28 cellular contexts compared by ENCODE assay signal in the genomic region with DNA sequence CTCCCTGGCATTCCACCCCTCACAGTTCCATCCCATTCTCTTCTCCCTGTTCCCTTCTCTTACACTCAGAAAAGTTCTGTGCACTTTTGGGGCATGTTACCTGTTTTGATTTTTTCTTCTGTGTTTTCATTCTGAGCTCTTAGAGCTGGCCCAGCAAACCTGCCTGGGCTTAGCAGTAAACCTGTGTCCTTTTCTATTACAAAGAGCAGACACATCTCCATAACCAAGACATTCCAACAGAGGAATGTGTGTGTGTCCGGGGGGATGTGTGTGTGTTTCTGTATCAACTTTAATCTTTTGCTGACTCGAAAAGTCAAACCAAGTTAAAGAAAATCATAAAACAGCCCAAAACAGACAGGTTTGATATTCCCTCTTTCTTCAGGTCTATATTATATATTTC. TPM values are rescaled to one million over a fixed set of nuclear protein-coding genes. Genes with fewer than 3 reads are reported as not detected.
DNase-seq lines count a peak whose midpoint lies in the region; ATAC-seq, FAIRE-seq and TF ChIP-seq lines count a peak whose summit lies in the region.
"Had no signal": no experiment of that assay in that cellular context is flagged by ENCODE, and none has a peak within 500 bp of the region (broad histone marks: within the 10 kb centered on the region; RNA-seq: fewer than 3 reads in every experiment).

No MANE protein-coding gene starts in this region.

- H2AFZ ChIP-seq in HepG2 (ENCODE audit: low read length), result no peak overlapping the region

- WGBS in endodermal cell (ENCODE audit: insufficient coverage in 1 of 2, insufficient read length in 1 of 2), 2 experiments, result 50% methylated on average over 1 of the region's 2 CpGs; no CpG with 5 or more reads in 1 of the 2 experiments
- WGBS in HepG2 (ENCODE audit: low lambda C conversion rate), result 2% methylated on average over 2 of the region's 2 CpGs

- H3K4me1 Mint-ChIP-seq in endodermal cell (peaks cover 5% of the 10 kb centered on the region), mesothelial cell of epicardium (peaks cover 3% of the 10 kb centered on the region), osteocyte (ENCODE audit: unreplicated experiment) (no peaks in the 10 kb centered on the region)
- H3K4me1 Mint-ChIP-seq: CD4-positive, alpha-beta memory T cell had no signal

- TF ChIP-seq EP300 in HepG2 (IDR thresholded peaks at IDR 0.05; ENCODE audit: low read depth in 2 of 2, low read length in 2 of 2) (no peak), HepG2 (CRISPR knock-in tag; IDR thresholded peaks at IDR 0.05; ENCODE audit: borderline replicate concordance) (no peak)

- H3K79me2 ChIP-seq in HepG2 (ENCODE audit: insufficient read depth, low read length), result no peaks in the 10 kb centered on the region

- H3K27me3 Mint-ChIP-seq in endodermal cell (ENCODE audit: insufficient read depth) (peaks cover 24% of the 10 kb centered on the region), mesothelial cell of epicardium (ENCODE audit: low read depth) (peaks cover under 1% of the 10 kb centered on the region), osteocyte (ENCODE audit: unreplicated experiment) (peaks cover 42% of the 10 kb centered on the region)

- no peak overlapping the region for H3K4me3 ChIP-seq in HUES6 (ENCODE audit: low read depth, low read length)
- H3K4me3 ChIP-seq in endodermal cell (ENCODE audit: low read length), result no peak overlapping the region
- no peak overlapping the region for H3K4me3 ChIP-seq in HepG2 (replicated peaks in 1 of 3; ENCODE audit: insufficient read depth in 1 of 3, low read depth in 2 of 3, low read length in 3 of 3)
- H3K4me3 ChIP-seq: BLaER1 had no signal

- no peak for TF ChIP-seq POLR2A in HepG2 (IDR thresholded peaks at IDR 0.05; ENCODE audit: insufficient read depth in 1 of 2, low read depth in 2 of 2, low read length in 2 of 2)

- intact Hi-C loops in HepG2 (cut with micrococcal nuclease; ENCODE audit: unreplicated experiment), result no loop called here

- no peak for TF ChIP-seq CTCF in endodermal cell (conservative IDR thresholded peaks at IDR 0.05)
- no peak for TF ChIP-seq CTCF in HepG2 (CRISPR knock-in tag; IDR thresholded peaks at IDR 0.05)
- no peak for TF ChIP-seq CTCF in mesothelial cell of epicardium (IDR thresholded peaks at IDR 0.05; ENCODE audit: unreplicated experiment)
- no peak for TF ChIP-seq CTCF in osteocyte (IDR thresholded peaks at IDR 0.05)

- peaks cover 4% of the 10 kb centered on the region; the same call in 1 of the 2 replicates for H3K9me3 ChIP-seq in HUES6 (ENCODE audit: control insufficient read depth, insufficient read depth, low read depth, low read length)
- H3K9me3 ChIP-seq in endodermal cell (ENCODE audit: control insufficient read depth, low read length), result peaks cover under 1% of the 10 kb centered on the region
- H3K9me3 ChIP-seq in HepG2 (ENCODE audit: low read length), result no peaks in the 10 kb centered on the region
- H3K9me3 ChIP-seq: BLaER1, SK-N-SH had no signal

- in situ Hi-C loops in HepG2 (cut with HindIII; ENCODE audit: extremely low pct_ligation_motif_present, low pct_unique_long_range_greater_than_20kb), result no loop called here

- H3K9ac ChIP-seq in HUES6 (ENCODE audit: low read length) (peak overlapping the region; percentile 27), endodermal cell (ENCODE audit: extremely low read depth, low read length, poor library complexity, severe bottlenecking) (no peak overlapping the region), HepG2 (ENCODE audit: insufficient read depth, low read depth, low read length) (no peak overlapping the region)
- H3K9ac ChIP-seq: BLaER1, SK-N-SH had no signal

- CTCF ChIA-PET in HepG2 (lab: Yijun Ruan, JAX; ENCODE audit: low intra/inter-chr PET ratio, low total read pairs), result no interaction called here

- no peak for ATAC-seq in HepG2
- ATAC-seq: Panc1 had no signal

- H3K4me2 ChIP-seq in HepG2 (ENCODE audit: low read depth, low read length), result no peak overlapping the region
- H3K4me2 ChIP-seq: BLaER1, SK-N-SH had no signal

- H3K9me3 Mint-ChIP-seq in endodermal cell (peaks cover 4% of the 10 kb centered on the region), mesothelial cell of epicardium (peaks cover 10% of the 10 kb centered on the region), osteocyte (ENCODE audit: unreplicated experiment) (no peaks in the 10 kb centered on the region)
- H3K9me3 Mint-ChIP-seq: HFFc6 had no signal

- DNase-seq in ELF-1 (ENCODE audit: low read depth, low spot score) (peak; percentile 59), endodermal cell (no peak), iPS-NIHi11 (ENCODE audit: low spot score) (peak; percentile 64), HepG2 (ENCODE audit: low spot score) (no peak), mesothelial cell of epicardium (ENCODE audit: low spot score in 2 of 2, unreplicated experiment in 2 of 2) (no peak), KG1 (lab: John Stamatoyannopoulos, UW) (no peak), osteocyte (ENCODE audit: extremely low spot score, unreplicated experiment) (no peak)
- DNase-seq: ACHN; CD4-positive, alpha-beta memory T cell; DND-41; GDM1; HFFc6; IMR-90; NCI-H1105; NCI-H146; NCI-H2029 treated with DMSO at 0.1 percent for 48 hours; NCI-H226; NCI-H510A treated with DMSO at 0.1 percent for 48 hours; NCI-H748 treated with DMSO at 0.1 percent for 48 hours; NK-92 treated with Interleukin-12 subunit alpha and Interleukin-12 subunit beta, amount 100 ng/mL, for 24 hours; SIG-M5; SK-N-SH had no signal

- peak overlapping the region; percentile 60; the same call in 1 of the 2 replicates for H3K27ac ChIP-seq in HUES6 (ENCODE audit: low read depth, low read length)
- H3K27ac ChIP-seq in endodermal cell (ENCODE audit: low read depth, low read length), result no peak overlapping the region
- H3K27ac ChIP-seq in HepG2 (ENCODE audit: extremely low read length, insufficient read depth, low read length), result no peak overlapping the region
- H3K27ac ChIP-seq: 22Rv1, BLaER1 had no signal

- no TSS peak for BruUV-seq in HepG2 (replicated peaks; lab: Mats Ljungman, UMichigan)

- H3K4me1 ChIP-seq in HUES6 (ENCODE audit: control insufficient read depth, insufficient read depth, low read length) (peaks cover 11% of the 10 kb centered on the region), endodermal cell (ENCODE audit: control insufficient read depth, insufficient read depth, low read length) (no peaks in the 10 kb centered on the region), HepG2 (ENCODE audit: insufficient read depth, low read length) (no peaks in the 10 kb centered on the region)
- H3K4me1 ChIP-seq: BLaER1 had no signal

- H3K36me3 ChIP-seq in HUES6 (ENCODE audit: control insufficient read depth, insufficient read depth, low read length), result no peaks in the 10 kb centered on the region
- no peaks in the 10 kb centered on the region for H3K36me3 ChIP-seq in endodermal cell (ENCODE audit: control insufficient read depth, insufficient read depth, low read length)
- no peaks in the 10 kb centered on the region for H3K36me3 ChIP-seq in HepG2 (replicated peaks in 1 of 2; ENCODE audit: control insufficient read depth in 1 of 2, insufficient read depth in 2 of 2, low read length in 2 of 2)
- H3K36me3 ChIP-seq: BLaER1 had no signal

- H3K27ac Mint-ChIP-seq in endodermal cell (peak overlapping the region; percentile 14), mesothelial cell of epicardium (no peak overlapping the region), osteocyte (ENCODE audit: unreplicated experiment) (no peak overlapping the region)
- H3K27ac Mint-ChIP-seq: CD4-positive, alpha-beta memory T cell; HFFc6 had no signal

- POLR2A ChIA-PET in HepG2 (lab: Yijun Ruan, JAX), result no interaction called here

- FAIRE-seq in HepG2 (lab: Jason Lieb, UNC), result no peak
- FAIRE-seq: GM18507 had no signal

- no peak overlapping the region for H3K4me3 Mint-ChIP-seq in endodermal cell
- no peak overlapping the region for H3K4me3 Mint-ChIP-seq in mesothelial cell of epicardium
- no peak overlapping the region for H3K4me3 Mint-ChIP-seq in osteocyte (ENCODE audit: unreplicated experiment)
- H3K4me3 Mint-ChIP-seq: CD4-positive, alpha-beta memory T cell; HFFc6 had no signal

- no peaks in the 10 kb centered on the region for H3K36me3 Mint-ChIP-seq in endodermal cell (ENCODE audit: low read depth)
- H3K36me3 Mint-ChIP-seq in mesothelial cell of epicardium, result no peaks in the 10 kb centered on the region
- H3K36me3 Mint-ChIP-seq in osteocyte (ENCODE audit: unreplicated experiment), result no peaks in the 10 kb centered on the region
- H3K36me3 Mint-ChIP-seq: CD4-positive, alpha-beta memory T cell had no signal

- H3K27me3 ChIP-seq in HUES6 (ENCODE audit: control insufficient read depth, insufficient read depth, low read length) (no peaks in the 10 kb centered on the region), endodermal cell (ENCODE audit: control insufficient read depth, insufficient read depth, low read length, poor library complexity, severe bottlenecking) (no peaks in the 10 kb centered on the region), HepG2 (ENCODE audit: control insufficient read depth in 1 of 2, insufficient read depth in 2 of 2, low read length in 2 of 2) (no peaks in the 10 kb centered on the region)
- H3K27me3 ChIP-seq: BLaER1 had no signal

- no peaks in the 10 kb centered on the region for H4K20me1 ChIP-seq in HepG2 (ENCODE audit: insufficient read depth, low read length)
- H4K20me1 ChIP-seq: BLaER1 had no signal

- TF ChIP-seq RAD21 in HepG2 (CRISPR knock-in tag; IDR thresholded peaks at IDR 0.05), result no peak

RNA-seq across cellular contexts. Expression of a gene that starts 49.1 kb away (rescaled TPM):
- total RNA-seq in endodermal cell, result 10 to 100 TPM in 1 of 2 donors, 1 to 10 TPM in 1; 5.2 to 10.1 TPM
- polyA plus RNA-seq in endodermal cell (2013, experiment 1 of 2), result 53.2 TPM
- 46.1 TPM for polyA plus RNA-seq in endodermal cell (2013, experiment 2 of 2)
- not detected in 2 replicates for total RNA-seq in HepG2 (2016; rRNA removed; fragmentation: Illumina TruSeq; extraction: Trizol)
- total RNA-seq in HepG2 (2016; cell fraction: cytosol; rRNA removed; fragmentation: Illumina TruSeq; extraction: Trizol; ENCODE audit: low read depth), result not detected in 2 replicates
- not detected in 2 replicates for total RNA-seq in HepG2 (2016; cell fraction: insoluble cytoplasmic fraction; rRNA removed; fragmentation: Illumina TruSeq; extraction: Trizol)
- not detected in 2 replicates for total RNA-seq in HepG2 (2016; cell fraction: membrane; rRNA removed; fragmentation: Illumina TruSeq; extraction: Trizol)
- total RNA-seq in HepG2 (2016; cell fraction: nucleus; rRNA removed; fragmentation: Illumina TruSeq; extraction: Trizol), result not detected in 2 replicates
- polyA plus RNA-seq in HepG2 (2011; rRNA removed), result not detected in 2 replicates
- polyA plus RNA-seq in HepG2 (2011; cell fraction: cytosol; rRNA removed), result not detected in 2 replicates
- polyA plus RNA-seq in HepG2 (2011; cell fraction: nucleus; rRNA removed), result not detected in 2 replicates
- not detected in 2 replicates for polyA plus RNA-seq in HepG2 (2012)
- polyA plus RNA-seq in HepG2 (2016; cell fraction: cytosol; fragmentation: Illumina TruSeq; extraction: Trizol; ENCODE audit: low read depth), result not detected in 2 replicates
- not detected in 2 replicates for polyA plus RNA-seq in HepG2 (2016; cell fraction: insoluble cytoplasmic fraction; fragmentation: Illumina TruSeq; extraction: Trizol; ENCODE audit: low read depth)
- polyA plus RNA-seq in HepG2 (2016; cell fraction: membrane; fragmentation: Illumina TruSeq; extraction: Trizol; ENCODE audit: low read depth), result not detected in 2 replicates
- not detected in 2 replicates for polyA plus RNA-seq in HepG2 (2016; cell fraction: nucleus; fragmentation: Illumina TruSeq; extraction: Trizol; ENCODE audit: insufficient read depth, low read depth)
- not detected in 2 replicates for polyA minus RNA-seq in HepG2 (2011; rRNA and poly(A)+ RNA removed; ENCODE audit: low replicate concordance)
- polyA minus RNA-seq in HepG2 (2011; cell fraction: cytosol; rRNA and poly(A)+ RNA removed), result not detected in 2 replicates
- not detected in 2 replicates for polyA minus RNA-seq in HepG2 (2011; cell fraction: nucleus; rRNA and poly(A)+ RNA removed)
- total RNA-seq in mesothelial cell of epicardium, result not detected in 3 replicates
- total RNA-seq in osteocyte, result not detected in 2 replicates
- total RNA-seq: CD4-positive, alpha-beta memory T cell; H4; HFFc6; IMR-90 had no signal
- polyA plus RNA-seq: CD4-positive, alpha-beta memory T cell; IMR-90; SK-N-SH had no signal

Comparison
In these comparisons a context has a peak if more than half of its experiments do, and no peak if none do; other contexts are left out.
1. DNase-seq: peak in ELF-1 (single experiment) and iPS-NIHi11 (single experiment); none in endodermal cell (single experiment), HepG2 (single experiment), mesothelial cell of epicardium (0 of 2), KG1 (single experiment) and osteocyte (single experiment).